31 cellular contexts compared by ENCODE assay signal in the genomic region with DNA sequence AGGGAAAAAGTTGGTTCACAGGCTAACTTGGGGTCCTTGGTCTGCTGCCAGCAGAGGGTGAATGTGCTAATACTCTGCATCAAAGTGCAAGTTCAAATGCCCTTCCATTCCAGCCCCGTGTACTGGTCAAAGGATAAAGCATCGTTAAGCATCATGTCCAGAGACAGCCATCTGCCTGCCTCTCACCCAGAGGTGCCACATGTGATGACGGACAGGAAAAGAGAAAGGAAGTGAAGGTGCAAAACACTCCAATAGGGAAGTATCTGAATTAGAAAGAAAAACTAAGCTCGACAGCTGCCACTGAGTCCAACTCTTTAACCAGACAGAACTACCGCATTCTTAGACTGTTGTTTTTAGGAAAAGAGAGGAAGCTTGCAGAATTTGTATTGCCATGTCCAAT.
DNase-seq lines count a peak whose midpoint lies in the region; ATAC-seq, FAIRE-seq and TF ChIP-seq lines count a peak whose summit lies in the region.
"Had no signal": no experiment of that assay in that cellular context is flagged by ENCODE, and none has a peak within 500 bp of the region (broad histone marks: within the 10 kb centered on the region; RNA-seq: fewer than 3 reads in every experiment).

No MANE protein-coding gene starts in this region.

- H3K27me3 ChIP-seq in fibroblast of lung (ENCODE audit: control insufficient read depth, insufficient read depth, low read length) (no peaks in the 10 kb centered on the region), thoracic aorta (replicated peaks; ENCODE audit: insufficient read depth) (no peaks in the 10 kb centered on the region)
- H3K27me3 ChIP-seq: adrenal gland, body of pancreas, gastrocnemius medialis, neural progenitor cell, right atrium auricular region, thyroid gland, uterus had no signal

- H2AFZ ChIP-seq in fibroblast of lung (ENCODE audit: low read length): peak overlapping the region; percentile 37
- H2AFZ ChIP-seq: neural progenitor cell, parathyroid adenoma, PC-9 had no signal

- peak; percentile 20 to 44 for ATAC-seq in natural killer cell treated with Interleukin-12 subunit alpha and Interleukin-12 subunit beta and Interleukin-15 and Interleukin-18, amount 100 ng/mL, for 72 hours
- ATAC-seq in natural killer cell (no peak), thoracic aorta (ENCODE audit: insufficient number of reproducible peaks, low FRiP score, low read depth) (no peak)
- ATAC-seq: activated CD4-positive, CD25-positive, alpha-beta regulatory T cell treated with anti-CD3 and anti-CD28 coated beads, Interleukin-2, amount 50 U/mL, for 24 hours; body of pancreas; gastrocnemius medialis; GM12878; stimulated activated naive CD8-positive, alpha-beta T cell treated with anti-CD3 and anti-CD28 coated beads, Interleukin-15, Interleukin-2, amounts not matched to agents 100 U/mL and 50 U/mL, for 24 hours had no signal

- intact Hi-C loops in natural killer cell (cut with micrococcal nuclease): no loop called here

- no peaks in the 10 kb centered on the region for H3K79me2 ChIP-seq in fibroblast of lung (ENCODE audit: control insufficient read depth, insufficient read depth, low read length)
- H3K79me2 ChIP-seq: parathyroid adenoma had no signal

- peaks cover 4% of the 10 kb centered on the region for H3K36me3 Mint-ChIP-seq in natural killer cell treated with Interleukin-12 subunit alpha and Interleukin-12 subunit beta and Interleukin-15 and Interleukin-18, amount 100 ng/mL, for 72 hours
- no peaks in the 10 kb centered on the region for H3K36me3 Mint-ChIP-seq in natural killer cell
- H3K36me3 Mint-ChIP-seq: immature natural killer cell had no signal

- H3K27me3 Mint-ChIP-seq in natural killer cell treated with Interleukin-12 subunit alpha and Interleukin-12 subunit beta and Interleukin-15 and Interleukin-18, amount 100 ng/mL, for 72 hours: no peaks in the 10 kb centered on the region
- no peaks in the 10 kb centered on the region for H3K27me3 Mint-ChIP-seq in natural killer cell (ENCODE audit: low read depth in 2 of 2)

- no peaks in the 10 kb centered on the region for H3K36me3 ChIP-seq in fibroblast of lung (ENCODE audit: control insufficient read depth, insufficient read depth, low read length)
- H3K36me3 ChIP-seq in thoracic aorta: no peaks in the 10 kb centered on the region
- H3K36me3 ChIP-seq: adrenal gland, gastrocnemius medialis, neural progenitor cell, right atrium auricular region, thyroid gland, uterus had no signal

- H3K9me3 ChIP-seq in fibroblast of lung (ENCODE audit: control insufficient read depth, insufficient read depth, low read depth, low read length): no peaks in the 10 kb centered on the region
- H3K9me3 ChIP-seq in thoracic aorta: no peaks in the 10 kb centered on the region
- H3K9me3 ChIP-seq: adrenal gland, body of pancreas, gastrocnemius medialis, right atrium auricular region, thyroid gland, uterus had no signal

- H3K4me3 ChIP-seq in fibroblast of lung (replicated peaks in 1 of 4; ENCODE audit: control extremely low read depth in 1 of 4, insufficient read depth in 1 of 4, low read depth in 3 of 4, low read length in 4 of 4): no peak overlapping the region
- H3K4me3 ChIP-seq in thoracic aorta: peak overlapping the region; percentile 31
- H3K4me3 ChIP-seq: adrenal gland, body of pancreas, gastrocnemius medialis, GM12878, neural progenitor cell, PC-9, right atrium auricular region, SK-N-MC, smooth muscle cell, thyroid gland, uterus had no signal

- H3K4me1 ChIP-seq in fibroblast of lung (ENCODE audit: control insufficient read depth, extremely low read depth, insufficient read depth, low read length) (no peaks in the 10 kb centered on the region), thoracic aorta (ENCODE audit: control insufficient read depth in 1 of 2, low read depth in 2 of 2) (peaks cover 5 to 25% of the 10 kb centered on the region in 2 donors)
- H3K4me1 ChIP-seq: adrenal gland, body of pancreas, gastrocnemius medialis, neural progenitor cell, parathyroid adenoma, right atrium auricular region, thyroid gland, uterus had no signal

- no peak for DNase-seq in natural killer cell treated with Interleukin-12 subunit alpha and Interleukin-12 subunit beta and Interleukin-15 and Interleukin-18, amount 100 ng/mL, for 72 hours (ENCODE audit: low spot score)
- no peak for DNase-seq in natural killer cell
- peak; percentile 59 for DNase-seq in NAMALWA (ENCODE audit: low spot score)
- DNase-seq in fibroblast of lung (ENCODE audit: low read depth in 2 of 2): no peak
- no peak for DNase-seq in thoracic aorta (ENCODE audit: low spot score)
- DNase-seq in erythroblast (lab: John Stamatoyannopoulos, UW): no peak
- no peak for DNase-seq in GM19239 (ENCODE audit: insufficient read length, low spot score)
- DNase-seq in NCI-H1048 (lab: John Stamatoyannopoulos, UW): no peak
- DNase-seq: activated CD4-positive, alpha-beta T cell treated with anti-CD3 and anti-CD28 coated beads, Interleukin-2, amount 50 U/mL, for 4 hours; activated naive CD4-positive, alpha-beta T cell; adrenal gland; body of pancreas; cerebellar nuclear complex; gastrocnemius medialis; hypothalamus; immature natural killer cell; NCI-H1930; NCI-H524; PC-9; stimulated activated naive CD8-positive, alpha-beta T cell treated with anti-CD3 and anti-CD28 coated beads, Interleukin-15, Interleukin-2, amounts not matched to agents 100 U/mL and 50 U/mL, for 24 hours; T-helper 1 cell; thyroid gland; uterus had no signal

- H3K4me1 Mint-ChIP-seq in natural killer cell treated with Interleukin-12 subunit alpha and Interleukin-12 subunit beta and Interleukin-15 and Interleukin-18, amount 100 ng/mL, for 72 hours (ENCODE audit: low read depth in 2 of 2): peaks cover 3 to 4% of the 10 kb centered on the region in 2 donors
- peaks cover 0 to 6% of the 10 kb centered on the region in 2 donors for H3K4me1 Mint-ChIP-seq in natural killer cell

- H3K27ac ChIP-seq in fibroblast of lung (ENCODE audit: insufficient read depth, low read length) (no peak overlapping the region), thoracic aorta (no peak overlapping the region)
- H3K27ac ChIP-seq: adrenal gland, body of pancreas, gastrocnemius medialis, neural progenitor cell, parathyroid adenoma, PC-9, right atrium auricular region, SK-N-MC, thyroid gland, uterus had no signal

- H3K9me3 Mint-ChIP-seq in natural killer cell treated with Interleukin-12 subunit alpha and Interleukin-12 subunit beta and Interleukin-15 and Interleukin-18, amount 100 ng/mL, for 72 hours: peaks cover 3% of the 10 kb centered on the region
- H3K9me3 Mint-ChIP-seq in natural killer cell: no peaks in the 10 kb centered on the region
- H3K9me3 Mint-ChIP-seq: immature natural killer cell had no signal

- H4K20me1 ChIP-seq in fibroblast of lung (ENCODE audit: control insufficient read depth, extremely low read depth, insufficient read depth, low read length): no peaks in the 10 kb centered on the region

- H3K27ac Mint-ChIP-seq in natural killer cell treated with Interleukin-12 subunit alpha and Interleukin-12 subunit beta and Interleukin-15 and Interleukin-18, amount 100 ng/mL, for 72 hours: peak overlapping the region; percentile 51 to 68
- H3K27ac Mint-ChIP-seq in natural killer cell: no peak overlapping the region
- H3K27ac Mint-ChIP-seq: immature natural killer cell had no signal

- H3K9ac ChIP-seq in fibroblast of lung (ENCODE audit: insufficient read depth, low read length): no peak overlapping the region
- H3K9ac ChIP-seq: neural progenitor cell, parathyroid adenoma had no signal

- H3K4me2 ChIP-seq in fibroblast of lung (ENCODE audit: extremely low read depth, insufficient read depth, low read length): peak overlapping the region; percentile 29
- H3K4me2 ChIP-seq: neural progenitor cell, PC-9, smooth muscle cell had no signal

- FAIRE-seq in GM19239 (lab: Jason Lieb, UNC): no peak
- FAIRE-seq: A204.1, GM12878 had no signal

- peak overlapping the region; percentile 35 for H3K4me3 Mint-ChIP-seq in natural killer cell treated with Interleukin-12 subunit alpha and Interleukin-12 subunit beta and Interleukin-15 and Interleukin-18, amount 100 ng/mL, for 72 hours
- no peak overlapping the region for H3K4me3 Mint-ChIP-seq in natural killer cell
- H3K4me3 Mint-ChIP-seq: immature natural killer cell, neural progenitor cell had no signal

- TF ChIP-seq POLR2A in erythroblast (IDR thresholded peaks at IDR 0.05; ENCODE audit: low read length): no peak

- no peak for TF ChIP-seq CTCF in natural killer cell (IDR thresholded peaks at IDR 0.05)
- TF ChIP-seq CTCF in fibroblast of lung (conservative IDR thresholded peaks at IDR 0.05 in 1 of 2, IDR thresholded peaks at IDR 0.05 in 1 of 2; ENCODE audit: low read depth in 1 of 2, low read length in 2 of 2): no peak
- TF ChIP-seq CTCF in thoracic aorta (IDR thresholded peaks at IDR 0.05): no peak

Comparison
In these comparisons a context has a peak if more than half of its experiments do, and no peak if none do; other contexts are left out.
1. ATAC-seq: peak in natural killer cell treated with Interleukin-12 subunit alpha and Interleukin-12 subunit beta and Interleukin-15 and Interleukin-18, amount 100 ng/mL, for 72 hours (2 of 2); none in natural killer cell (0 of 3) and thoracic aorta (single experiment).
2. H3K27ac Mint-ChIP-seq: peak in natural killer cell treated with Interleukin-12 subunit alpha and Interleukin-12 subunit beta and Interleukin-15 and Interleukin-18, amount 100 ng/mL, for 72 hours (2 of 2); none in natural killer cell (0 of 2).